In genomic region chr9:105694320-105694847, GRCh38 we compare ENCODE assay signal across 1 cellular context.
TF ChIP-seq lines count a peak whose summit lies in the region.

TSS of gene TMEM38B (plus strand) at chr9:105694541. CDS start at chr9:105694661, 120 bp downstream.

TF ChIP-seq in K562, 482 proteins besides CTCF, POLR2A, EP300 and RAD21 (continued from another document and continues in another):
- no peak for TF ChIP-seq CHD7 (IDR thresholded peaks at IDR 0.05; ENCODE audit: low read depth, low read length)
- TF ChIP-seq AFF4 (CRISPR knock-in tag; IDR thresholded peaks at IDR 0.05), result 0 out of 2 replicates have a peak, but pooled peaks have one; percentile 0
- no peak for TF ChIP-seq MYBL2 (IDR thresholded peaks at IDR 0.05; ENCODE audit: low read depth)
- TF ChIP-seq MYBL2 (CRISPR knock-in tag; IDR thresholded peaks at IDR 0.05; ENCODE audit: borderline replicate concordance), result no peak
- TF ChIP-seq SP1 (CRISPR knock-in tag; IDR thresholded peaks at IDR 0.05), result no peak
- TF ChIP-seq CHD1 (IDR thresholded peaks at IDR 0.05; ENCODE audit: low read length), result no peak
- TF ChIP-seq, protein P1, sequence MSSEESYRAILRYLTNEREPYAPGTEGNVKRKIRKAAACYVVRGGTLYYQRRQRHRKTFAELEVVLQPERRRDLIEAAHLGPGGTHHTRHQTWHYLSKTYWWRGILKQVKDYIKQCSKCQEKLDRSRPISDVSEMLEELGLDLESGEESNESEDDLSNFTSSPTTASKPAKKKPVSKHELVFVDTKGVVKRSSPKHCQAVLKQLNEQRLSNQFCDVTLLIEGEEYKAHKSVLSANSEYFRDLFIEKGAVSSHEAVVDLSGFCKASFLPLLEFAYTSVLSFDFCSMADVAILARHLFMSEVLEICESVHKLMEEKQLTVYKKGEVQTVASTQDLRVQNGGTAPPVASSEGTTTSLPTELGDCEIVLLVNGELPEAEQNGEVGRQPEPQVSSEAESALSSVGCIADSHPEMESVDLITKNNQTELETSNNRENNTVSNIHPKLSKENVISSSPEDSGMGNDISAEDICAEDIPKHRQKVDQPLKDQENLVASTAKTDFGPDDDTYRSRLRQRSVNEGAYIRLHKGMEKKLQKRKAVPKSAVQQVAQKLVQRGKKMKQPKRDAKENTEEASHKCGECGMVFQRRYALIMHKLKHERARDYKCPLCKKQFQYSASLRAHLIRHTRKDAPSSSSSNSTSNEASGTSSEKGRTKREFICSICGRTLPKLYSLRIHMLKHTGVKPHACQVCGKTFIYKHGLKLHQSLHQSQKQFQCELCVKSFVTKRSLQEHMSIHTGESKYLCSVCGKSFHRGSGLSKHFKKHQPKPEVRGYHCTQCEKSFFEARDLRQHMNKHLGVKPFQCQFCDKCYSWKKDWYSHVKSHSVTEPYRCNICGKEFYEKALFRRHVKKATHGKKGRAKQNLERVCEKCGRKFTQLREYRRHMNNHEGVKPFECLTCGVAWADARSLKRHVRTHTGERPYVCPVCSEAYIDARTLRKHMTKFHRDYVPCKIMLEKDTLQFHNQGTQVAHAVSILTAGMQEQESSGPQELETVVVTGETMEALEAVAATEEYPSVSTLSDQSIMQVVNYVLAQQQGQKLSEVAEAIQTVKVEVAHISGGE (CRISPR knock-in tag; IDR thresholded peaks at IDR 0.05), result no peak
- no peak for TF ChIP-seq ZNF3 (CRISPR knock-in tag; IDR thresholded peaks at IDR 0.05)
- TF ChIP-seq PRPF4 (IDR thresholded peaks at IDR 0.05; ENCODE audit: insufficient read depth, low read depth, low read length, poor library complexity, severe bottlenecking), result no peak
- no peak for TF ChIP-seq MTA3 (IDR thresholded peaks at IDR 0.05; ENCODE audit: borderline replicate concordance)
- no peak for TF ChIP-seq ZHX1 (conservative IDR thresholded peaks at IDR 0.05; ENCODE audit: low read length)
- peak; percentile 69 for TF ChIP-seq POLR2AphosphoS5 (IDR thresholded peaks at IDR 0.05; ENCODE audit: control insufficient read depth, insufficient read depth, low read depth, low read length)
- TF ChIP-seq ZNF124 (CRISPR knock-in tag; IDR thresholded peaks at IDR 0.05), result no peak
- TF ChIP-seq ZNF707 (CRISPR knock-in tag; conservative IDR thresholded peaks at IDR 0.05), result no peak
- TF ChIP-seq PRDM10 (IDR thresholded peaks at IDR 0.05; ENCODE audit: partially characterized antibody), result no peak
- no peak for TF ChIP-seq POU5F1 (IDR thresholded peaks at IDR 0.05; ENCODE audit: borderline replicate concordance, low read depth, low read length, partially characterized antibody)
- peak; percentile 75 for TF ChIP-seq KDM5B (IDR thresholded peaks at IDR 0.05; ENCODE audit: insufficient replicate concordance, low read depth, low read length)
- no peak for TF ChIP-seq ILK (tag; IDR thresholded peaks at IDR 0.05; ENCODE audit: borderline replicate concordance, low read depth)
- peak; percentile 59 for TF ChIP-seq TAF1 (IDR thresholded peaks at IDR 0.05; ENCODE audit: control insufficient read depth, extremely low read depth, insufficient read depth, low read length, severe bottlenecking)
- TF ChIP-seq SAP30 (IDR thresholded peaks at IDR 0.05; ENCODE audit: borderline replicate concordance, insufficient read depth, low read depth, low read length, poor library complexity, severe bottlenecking), result peak; percentile 45
- no peak for TF ChIP-seq TCFL5 (CRISPR knock-in tag; conservative IDR thresholded peaks at IDR 0.05)
- TF ChIP-seq KLF6 (CRISPR knock-in tag; IDR thresholded peaks at IDR 0.05; ENCODE audit: borderline replicate concordance), result no peak
- TF ChIP-seq THRB (CRISPR knock-in tag; conservative IDR thresholded peaks at IDR 0.05), result no peak
- no peak for TF ChIP-seq MAFF (IDR thresholded peaks at IDR 0.05; ENCODE audit: low read length)
- TF ChIP-seq PURB (CRISPR knock-in tag; IDR thresholded peaks at IDR 0.05; ENCODE audit: low read depth), result no peak
- no peak for TF ChIP-seq ARID2 (IDR thresholded peaks at IDR 0.05)
- no peak for TF ChIP-seq TRIM28 (IDR thresholded peaks at IDR 0.05)
- no peak for TF ChIP-seq FIP1L1 (IDR thresholded peaks at IDR 0.05; ENCODE audit: low read depth, low read length, poor library complexity, severe bottlenecking)
